ENCODE assay signal across 16 cellular contexts in genomic region chr2:117858892-117859531, GRCh38.
"Had no signal": no experiment of that assay in that cellular context is flagged by ENCODE, and none has a peak within 500 bp of the region (broad histone marks: within the 10 kb centered on the region; RNA-seq: fewer than 3 reads in every experiment).

No MANE protein-coding gene starts in this region.

- ATAC-seq: activated naive CD4-positive, alpha-beta T cell treated with anti-CD3 and anti-CD28 coated beads, Interleukin-2, amount 50 U/mL, for 72 hours; left lobe of liver had no signal

- H2AFZ ChIP-seq: hepatocyte had no signal

- DNase-seq: activated CD4-positive, alpha-beta T cell treated with anti-CD3 and anti-CD28 coated beads, Interleukin-2, amount 50 U/mL, for 4 hours; activated effector memory CD4-positive, alpha-beta T cell treated with Interleukin-2 at 50 U/mL for 16 hours; activated T-cell treated with anti-CD3 and anti-CD28 coated beads, Interleukin-2, amount 50 U/mL, for 24 hours; amygdala; cortex of kidney; effector CD8-positive, alpha-beta T cell; small intestine; T-helper 2 cell; transverse colon had no signal

- H3K4me2 ChIP-seq: hepatocyte had no signal

- H3K36me3 ChIP-seq: transverse colon had no signal

- H3K4me3 Mint-ChIP-seq: activated T-cell treated with anti-CD3 and anti-CD28 coated beads, Interleukin-2, amount 50 U/mL, for 24 hours; brain; central memory CD8-positive, alpha-beta T cell had no signal

- H3K4me1 ChIP-seq: transverse colon had no signal

- H3K4me1 Mint-ChIP-seq: brain; central memory CD8-positive, alpha-beta T cell had no signal

- H3K27ac ChIP-seq: epithelial cell of prostate, hepatocyte, parathyroid adenoma, transverse colon had no signal

- H3K9ac ChIP-seq: parathyroid adenoma had no signal

- H3K27me3 ChIP-seq: hepatocyte had no signal

- H3K4me3 ChIP-seq: hepatocyte had no signal

- H3K36me3 Mint-ChIP-seq: brain had no signal

- H3K27ac Mint-ChIP-seq: activated naive CD4-positive, alpha-beta T cell treated with anti-CD3 and anti-CD28 coated beads, Interleukin-2, amount 50 U/mL, for 72 hours; activated T-cell treated with anti-CD3 and anti-CD28 coated beads, Interleukin-2, amount 50 U/mL, for 24 hours; brain had no signal

- H3K9me3 ChIP-seq: transverse colon had no signal

- H3K9me3 Mint-ChIP-seq: activated naive CD4-positive, alpha-beta T cell treated with anti-CD3 and anti-CD28 coated beads, Interleukin-2, amount 50 U/mL, for 72 hours; central memory CD8-positive, alpha-beta T cell had no signal
